Comparison of ENCODE assay signal across 31 cellular contexts in genomic region chr5:78979117-78979742, GRCh38. TPM values are rescaled to one million over a fixed set of nuclear protein-coding genes. Genes with fewer than 3 reads are reported as not detected.
DNase-seq lines count a peak whose midpoint lies in the region; ATAC-seq, FAIRE-seq and TF ChIP-seq lines count a peak whose summit lies in the region.
"Had no signal": no experiment of that assay in that cellular context is flagged by ENCODE, and none has a peak within 500 bp of the region (broad histone marks: within the 10 kb centered on the region; RNA-seq: fewer than 3 reads in every experiment).

No MANE protein-coding gene starts in this region.

- WGBS in HepG2 (ENCODE audit: low lambda C conversion rate), result 19% methylated on average over 6 of the region's 7 CpGs
- 61% methylated on average over 7 of the region's 7 CpGs for WGBS in right lobe of liver (ENCODE audit: insufficient coverage, low coverage, low lambda C conversion rate, missing lambda C conversion rate)
- 64% methylated on average over 7 of the region's 7 CpGs for WGBS in liver

- H3K9ac ChIP-seq in HepG2 (ENCODE audit: insufficient read depth, low read depth, low read length), result no peak overlapping the region; the same call in 1 of the 2 replicates
- H3K9ac ChIP-seq in OCI-LY3 (ENCODE audit: low read length), result no peak overlapping the region
- no peak overlapping the region for H3K9ac ChIP-seq in liver (ENCODE audit: low read depth in 1 of 2, low read length in 2 of 2)
- H3K9ac ChIP-seq: BLaER1 had no signal

- H3K27ac ChIP-seq in HepG2 (ENCODE audit: extremely low read length, insufficient read depth, low read length) (peak overlapping the region; percentile 59), right lobe of liver (no peak overlapping the region), OCI-LY3 (ENCODE audit: low read length) (peak overlapping the region; percentile 74), liver (ENCODE audit: low read depth in 1 of 2, low read length in 2 of 2) (no peak overlapping the region), caudate nucleus (ENCODE audit: low read depth, low read length) (no peak overlapping the region)
- H3K27ac ChIP-seq: BLaER1 had no signal

- intact Hi-C loops in HepG2 (cut with micrococcal nuclease; ENCODE audit: unreplicated experiment) (no loop called here), right lobe of liver (cut with DNase I) (no loop called here)

- peak overlapping the region in 1 of 3 experiments; percentile 9; a peak in 1 of 6 replicates for H3K4me3 ChIP-seq in HepG2 (replicated peaks in 1 of 3; ENCODE audit: insufficient read depth in 1 of 3, low read depth in 2 of 3, low read length in 3 of 3)
- no peak overlapping the region for H3K4me3 ChIP-seq in right lobe of liver
- H3K4me3 ChIP-seq in OCI-LY3 (ENCODE audit: low read length), result no peak overlapping the region
- H3K4me3 ChIP-seq in liver (ENCODE audit: low read depth in 1 of 3, low read length in 3 of 3), result no peak overlapping the region
- H3K4me3 ChIP-seq: BLaER1, esophagus muscularis mucosa, GM23338 had no signal

- H3K4me1 ChIP-seq in HepG2 (ENCODE audit: insufficient read depth, low read length), result peaks cover 89% of the 10 kb centered on the region
- H3K4me1 ChIP-seq in right lobe of liver, result peaks cover 0 to 17% (median 8%) of the 10 kb centered on the region in 4 donors
- H3K4me1 ChIP-seq in OCI-LY3 (ENCODE audit: low read length), result peaks cover 61% of the 10 kb centered on the region
- peaks cover 2 to 31% (median 19%) of the 10 kb centered on the region in 4 donors for H3K4me1 ChIP-seq in liver (ENCODE audit: control insufficient read depth in 4 of 4, insufficient read depth in 4 of 4, low read length in 3 of 4)

- H3K36me3 ChIP-seq in HepG2 (replicated peaks in 1 of 2; ENCODE audit: control insufficient read depth in 1 of 2, insufficient read depth in 2 of 2, low read length in 2 of 2) (peaks cover 2 to 8% of the 10 kb centered on the region in 2 experiments; a peak in 3 of 5 replicates), right lobe of liver (no peaks in the 10 kb centered on the region), OCI-LY3 (replicated peaks; ENCODE audit: low read depth, low read length) (peaks cover 21% of the 10 kb centered on the region), liver (ENCODE audit: control insufficient read depth in 4 of 4, insufficient read depth in 3 of 4, low read depth in 1 of 4, low read length in 3 of 4) (no peaks in the 10 kb centered on the region)
- H3K36me3 ChIP-seq: BLaER1, esophagus muscularis mucosa had no signal

- FAIRE-seq in HepG2 (lab: Jason Lieb, UNC), result peak; percentile 89
- FAIRE-seq: endometrium, TTC549 had no signal

- TF ChIP-seq CTCF in HepG2 (CRISPR knock-in tag; IDR thresholded peaks at IDR 0.05) (no peak), right lobe of liver (IDR thresholded peaks at IDR 0.05) (no peak), OCI-LY3 (IDR thresholded peaks at IDR 0.05; ENCODE audit: low read depth, low read length) (no peak), liver (IDR thresholded peaks at IDR 0.05; ENCODE audit: low read depth, low read length, missing input control) (no peak)

- H3K79me2 ChIP-seq in HepG2 (ENCODE audit: insufficient read depth, low read length) (peaks cover 79% of the 10 kb centered on the region), OCI-LY3 (ENCODE audit: low read length) (peaks cover 60% of the 10 kb centered on the region)

- POLR2A ChIA-PET in HepG2 (lab: Yijun Ruan, JAX), result no interaction called here

- TF ChIP-seq RAD21 in HepG2 (CRISPR knock-in tag; IDR thresholded peaks at IDR 0.05), result no peak
- no peak for TF ChIP-seq RAD21 in liver (IDR thresholded peaks at IDR 0.05)

- H4K20me1 ChIP-seq in HepG2 (ENCODE audit: insufficient read depth, low read length) (peaks cover 3% of the 10 kb centered on the region; the same call in 1 of the 2 replicates), OCI-LY3 (ENCODE audit: insufficient read depth, low read length) (no peaks in the 10 kb centered on the region)
- H4K20me1 ChIP-seq: BLaER1 had no signal

- H3K9me3 ChIP-seq in HepG2 (ENCODE audit: low read length), result no peaks in the 10 kb centered on the region
- H3K9me3 ChIP-seq in right lobe of liver, result no peaks in the 10 kb centered on the region
- H3K9me3 ChIP-seq in OCI-LY3 (ENCODE audit: insufficient read depth, low read length), result 0 out of 2 replicates have a peak, but pooled peaks cover 3% of the 10 kb centered on the region
- H3K9me3 ChIP-seq in liver (ENCODE audit: control insufficient read depth in 4 of 4, low read length in 3 of 4), result no peaks in the 10 kb centered on the region
- H3K9me3 ChIP-seq: esophagus muscularis mucosa had no signal

- H3K27me3 ChIP-seq in HepG2 (ENCODE audit: control insufficient read depth in 1 of 2, insufficient read depth in 2 of 2, low read length in 2 of 2) (no peaks in the 10 kb centered on the region), right lobe of liver (no peaks in the 10 kb centered on the region), OCI-LY3 (ENCODE audit: low read depth, low read length) (no peaks in the 10 kb centered on the region), liver (ENCODE audit: control insufficient read depth in 4 of 4, insufficient read depth in 4 of 4, low read length in 3 of 4) (no peaks in the 10 kb centered on the region)
- H3K27me3 ChIP-seq: BLaER1, esophagus muscularis mucosa had no signal

- TF ChIP-seq EP300 in HepG2 (IDR thresholded peaks at IDR 0.05; ENCODE audit: low read depth in 2 of 2, low read length in 2 of 2) (peak in 1 of 2 experiments; percentile 78; a peak in 2 of 4 replicates), HepG2 (CRISPR knock-in tag; IDR thresholded peaks at IDR 0.05; ENCODE audit: borderline replicate concordance) (no peak)

- in situ Hi-C loops in HepG2 (cut with HindIII; ENCODE audit: extremely low pct_ligation_motif_present, low pct_unique_long_range_greater_than_20kb), result no loop called here

- DNase-seq in HepG2 (ENCODE audit: low spot score) (peak; percentile 81), right lobe of liver (no peak), caudate nucleus (lab: John Stamatoyannopoulos, UW) (no peak), NCI-H526 (lab: John Stamatoyannopoulos, UW) (no peak)
- DNase-seq: activated gamma-delta T cell treated with Interleukin-2 at 50 U/mL for 16 hours; activated T-cell treated with anti-CD3 and anti-CD28 coated beads, Interleukin-2, amount 50 U/mL, for 1 hour; cerebellar nuclear complex; dermis blood vessel endothelial cell; DMS53; foreskin fibroblast; islet precursor cell; left ventricle myocardium superior; naive B cell; NCI-H1092 treated with DMSO at 0.1 percent for 48 hours; NCI-H1694 treated with DMSO at 0.1 percent for 48 hours; NCI-H2171; NCI-H510A; right cardiac atrium; SHP77; stimulated activated CD4-positive, alpha-beta T cell treated with anti-CD3 and anti-CD28 coated beads, Interleukin-4, amount 100 ng/mL, for 1 hour; substantia nigra; T-helper 17 cell had no signal

- CTCF ChIA-PET in HepG2 (lab: Yijun Ruan, JAX; ENCODE audit: low intra/inter-chr PET ratio, low total read pairs), result no interaction called here

- ATAC-seq in HepG2 (peak; percentile 63), right lobe of liver (no peak), GM19397 (IDR thresholded peaks at IDR 0.05; ENCODE audit: unreplicated experiment) (no peak)
- ATAC-seq: GM23338, left ventricle myocardium superior, Panc1, right cardiac atrium, T-helper 17 cell had no signal

- H3K4me2 ChIP-seq in HepG2 (ENCODE audit: low read depth, low read length), result peak overlapping the region; percentile 48
- peak overlapping the region; percentile 20; the same call in 1 of the 2 replicates for H3K4me2 ChIP-seq in OCI-LY3 (ENCODE audit: low read length)
- H3K4me2 ChIP-seq: BLaER1, GM23338 had no signal

- no TSS peak for BruUV-seq in HepG2 (replicated peaks; lab: Mats Ljungman, UMichigan)

- H2AFZ ChIP-seq in HepG2 (ENCODE audit: low read length) (no peak overlapping the region), OCI-LY3 (ENCODE audit: low read depth, low read length) (no peak overlapping the region)
- H2AFZ ChIP-seq: GM23338 had no signal

- TF ChIP-seq POLR2A in HepG2 (IDR thresholded peaks at IDR 0.05; ENCODE audit: insufficient read depth in 1 of 2, low read depth in 2 of 2, low read length in 2 of 2), result peak in 1 of 2 experiments; percentile 44; a peak in 1 of 4 replicates
- TF ChIP-seq POLR2A in right lobe of liver (IDR thresholded peaks at IDR 0.05), result no peak

TF ChIP-seq in HepG2, 621 proteins besides CTCF, POLR2A, EP300 and RAD21 (continues in another document):
- TF ChIP-seq ZNF660 (CRISPR knock-in tag; IDR thresholded peaks at IDR 0.05; ENCODE audit: borderline replicate concordance, low read depth), result no peak

TF ChIP-seq in liver, 16 proteins besides CTCF, POLR2A, EP300 and RAD21 (continues in another document):
- TF ChIP-seq ATF3 (IDR thresholded peaks at IDR 0.05) (no peak), NR2F2 (IDR thresholded peaks at IDR 0.05) (no peak), SP1 (IDR thresholded peaks at IDR 0.05) (peak; percentile 9)

RNA-seq across cellular contexts. Expression of gene ARSB, which starts 5.9 kb away (rescaled TPM):
- total RNA-seq in HepG2 (2016; rRNA removed; fragmentation: Illumina TruSeq; extraction: Trizol), result 29.5 and 52.6 TPM in 2 replicates
- 31.9 and 35.6 TPM in 2 replicates for total RNA-seq in HepG2 (2016; cell fraction: cytosol; rRNA removed; fragmentation: Illumina TruSeq; extraction: Trizol; ENCODE audit: low read depth)
- total RNA-seq in HepG2 (2016; cell fraction: insoluble cytoplasmic fraction; rRNA removed; fragmentation: Illumina TruSeq; extraction: Trizol), result 27.5 and 50.9 TPM in 2 replicates
- 31.2 TPM in 2 replicates for total RNA-seq in HepG2 (2016; cell fraction: membrane; rRNA removed; fragmentation: Illumina TruSeq; extraction: Trizol)
- 68.6 and 68.7 TPM in 2 replicates for total RNA-seq in HepG2 (2016; cell fraction: nucleus; rRNA removed; fragmentation: Illumina TruSeq; extraction: Trizol)
- 60.8 and 66.4 TPM in 2 replicates for polyA plus RNA-seq in HepG2 (2011; rRNA removed)
- 47.7 and 50.6 TPM in 2 replicates for polyA plus RNA-seq in HepG2 (2011; cell fraction: cytosol; rRNA removed)
- polyA plus RNA-seq in HepG2 (2011; cell fraction: nucleus; rRNA removed), result 32.8 and 34.4 TPM in 2 replicates
- polyA plus RNA-seq in HepG2 (2012), result 36.1 and 38.1 TPM in 2 replicates
- 6.9 and 7.3 TPM in 2 replicates for polyA plus RNA-seq in HepG2 (2016; cell fraction: cytosol; fragmentation: Illumina TruSeq; extraction: Trizol; ENCODE audit: low read depth)
- polyA plus RNA-seq in HepG2 (2016; cell fraction: insoluble cytoplasmic fraction; fragmentation: Illumina TruSeq; extraction: Trizol; ENCODE audit: low read depth), result 20.7 and 24.7 TPM in 2 replicates
- 10.7 and 11.5 TPM in 2 replicates for polyA plus RNA-seq in HepG2 (2016; cell fraction: membrane; fragmentation: Illumina TruSeq; extraction: Trizol; ENCODE audit: low read depth)
- polyA plus RNA-seq in HepG2 (2016; cell fraction: nucleus; fragmentation: Illumina TruSeq; extraction: Trizol; ENCODE audit: insufficient read depth, low read depth), result 62.9 and 65.1 TPM in 2 replicates
- 13.2 and 89.5 TPM in 2 replicates for polyA minus RNA-seq in HepG2 (2011; rRNA and poly(A)+ RNA removed; ENCODE audit: low replicate concordance)
- polyA minus RNA-seq in HepG2 (2011; cell fraction: cytosol; rRNA and poly(A)+ RNA removed), result 71.8 and 79.4 TPM in 2 replicates
- polyA minus RNA-seq in HepG2 (2011; cell fraction: nucleus; rRNA and poly(A)+ RNA removed), result 74.4 and 82.4 TPM in 2 replicates
- total RNA-seq in right lobe of liver, result 10 to 100 TPM in 1 of 6 experiments, 1 to 10 TPM in 5; 5.0 to 11.7 (median 8.7) TPM
- total RNA-seq in liver, result 10 to 100 TPM; 13.7 to 26.2 TPM
- 1 to 10 TPM; 3.5 to 3.7 TPM for polyA plus RNA-seq in liver

Comparison
In these comparisons a context has a peak if more than half of its experiments do, and no peak if none do; other contexts are left out.
1. H3K27ac ChIP-seq: peak in HepG2 (single experiment) and OCI-LY3 (single experiment); none in right lobe of liver (0 of 3), liver (0 of 2) and caudate nucleus (single experiment).